ENCODE assay signal across 6 cellular contexts in genomic region chr19:48501961-48502719, GRCh38. TPM values are rescaled to one million over a fixed set of nuclear protein-coding genes. Genes with fewer than 3 reads are reported as not detected.
DNase-seq lines count a peak whose midpoint lies in the region; ATAC-seq lines count a peak whose summit lies in the region.

No MANE protein-coding gene starts in this region.

- no peak overlapping the region for H3K4me3 Mint-ChIP-seq in activated CD8-positive, alpha-beta T cell treated with anti-CD3 and anti-CD28 coated beads, Interleukin-2, amount 10 ng/mL, durations not matched to agents 7 days and 5 days

- ATAC-seq in activated CD8-positive, alpha-beta T cell treated with anti-CD3 and anti-CD28 coated beads, Interleukin-2, amount 10 ng/mL, durations not matched to agents 7 days and 5 days: peak; percentile 66
- no peak for ATAC-seq in HG02981 (IDR thresholded peaks at IDR 0.05; ENCODE audit: unreplicated experiment)

- no peaks in the 10 kb centered on the region for H3K9me3 Mint-ChIP-seq in activated CD8-positive, alpha-beta T cell treated with anti-CD3 and anti-CD28 coated beads, Interleukin-2, amount 10 ng/mL, durations not matched to agents 7 days and 5 days (ENCODE audit: insufficient read depth)

- CTCF ChIA-PET in activated CD8-positive, alpha-beta T cell treated with anti-CD3 and anti-CD28 coated beads, Interleukin-2, amount 10 ng/mL, durations not matched to agents 7 days and 5 days (lab: Charles Lee): interaction anchor here (1.0 to 1.2 kb wide), 2 partner anchors 82 to 87 kb away, joined by 3 to 6 read pairs; no protein-coding TSS in a partner anchor

- no peak overlapping the region for H3K27ac Mint-ChIP-seq in activated CD8-positive, alpha-beta T cell treated with anti-CD3 and anti-CD28 coated beads, Interleukin-2, amount 10 ng/mL, durations not matched to agents 7 days and 5 days

- no peaks in the 10 kb centered on the region for H3K36me3 Mint-ChIP-seq in activated CD8-positive, alpha-beta T cell treated with anti-CD3 and anti-CD28 coated beads, Interleukin-2, amount 10 ng/mL, durations not matched to agents 7 days and 5 days (ENCODE audit: low read depth)

- POLR2A ChIA-PET in activated CD8-positive, alpha-beta T cell treated with anti-CD3 and anti-CD28 coated beads, Interleukin-2, amount 10 ng/mL, durations not matched to agents 7 days and 5 days (lab: Charles Lee): interaction anchor here (0.6 kb wide), 1 partner anchor 78 kb away, joined by 3 read pairs; no protein-coding TSS in a partner anchor

- no peaks in the 10 kb centered on the region for H3K36me3 ChIP-seq in iPS-20b (ENCODE audit: insufficient read depth, low read depth, low read length)

- H3K4me1 Mint-ChIP-seq in activated CD8-positive, alpha-beta T cell treated with anti-CD3 and anti-CD28 coated beads, Interleukin-2, amount 10 ng/mL, durations not matched to agents 7 days and 5 days (ENCODE audit: low read depth): peaks cover 25% of the 10 kb centered on the region

- H3K4me1 ChIP-seq in iPS-20b (ENCODE audit: insufficient read depth, low read length): peaks cover 5% of the 10 kb centered on the region; the same call in 1 of the 2 replicates

- DNase-seq in GDM1 (lab: John Stamatoyannopoulos, UW): peak; percentile 96
- DNase-seq in NCI-H2196 (lab: John Stamatoyannopoulos, UW; ENCODE audit: unreplicated experiment): peak; percentile 97
- DNase-seq in activated CD8-positive, alpha-beta T cell treated with anti-CD3 and anti-CD28 coated beads, Interleukin-2, amount 10 ng/mL, durations not matched to agents 7 days and 5 days: peak; percentile 77
- peak; percentile 95 for DNase-seq in ureter (ENCODE audit: low spot score)

- H3K9ac ChIP-seq in iPS-20b (ENCODE audit: low read depth, low read length): no peak overlapping the region; the same call in 1 of the 2 replicates

- no peaks in the 10 kb centered on the region for H3K27me3 ChIP-seq in iPS-20b (ENCODE audit: insufficient read depth, low read length)

- H3K9me3 ChIP-seq in iPS-20b (ENCODE audit: insufficient read depth, low read depth, low read length): no peaks in the 10 kb centered on the region

- no peaks in the 10 kb centered on the region for H3K27me3 Mint-ChIP-seq in activated CD8-positive, alpha-beta T cell treated with anti-CD3 and anti-CD28 coated beads, Interleukin-2, amount 10 ng/mL, durations not matched to agents 7 days and 5 days (ENCODE audit: low read depth)

- no peak overlapping the region for H3K27ac ChIP-seq in iPS-20b (ENCODE audit: low read length)

- H3K4me3 ChIP-seq in iPS-20b (ENCODE audit: low read length): peak overlapping the region; percentile 77

RNA-seq across cellular contexts. Expression of gene LMTK3, which starts 9.5 kb away (rescaled TPM):
- 1 to 10 TPM; 2.8 to 3.7 TPM for total RNA-seq in activated CD8-positive, alpha-beta T cell treated with anti-CD3 and anti-CD28 coated beads, Interleukin-2, amount 10 ng/mL, durations not matched to agents 7 days and 5 days
- total RNA-seq in ureter: 5.1 TPM

RNA-seq across cellular contexts. Expression of gene CYTH2, which starts 33.0 kb away (rescaled TPM):
- total RNA-seq in activated CD8-positive, alpha-beta T cell treated with anti-CD3 and anti-CD28 coated beads, Interleukin-2, amount 10 ng/mL, durations not matched to agents 7 days and 5 days: 10 to 100 TPM; 48.3 to 50.3 TPM
- 61.6 TPM for total RNA-seq in ureter

RNA-seq across cellular contexts. Expression of gene KCNJ14, which starts 46.8 kb away (rescaled TPM):
- 1 to 10 TPM; 1.4 to 1.5 TPM for total RNA-seq in activated CD8-positive, alpha-beta T cell treated with anti-CD3 and anti-CD28 coated beads, Interleukin-2, amount 10 ng/mL, durations not matched to agents 7 days and 5 days
- total RNA-seq in ureter: 1.5 TPM

RNA-seq across cellular contexts. Expression of gene SULT2B1, which starts 49.8 kb away (rescaled TPM):
- total RNA-seq in activated CD8-positive, alpha-beta T cell treated with anti-CD3 and anti-CD28 coated beads, Interleukin-2, amount 10 ng/mL, durations not matched to agents 7 days and 5 days: not detected
- 1.6 TPM for total RNA-seq in ureter

RNA-seq across cellular contexts. Expression of gene GRWD1, which starts 56.4 kb away (rescaled TPM):
- 10 to 100 TPM; 46.4 to 50.4 TPM for total RNA-seq in activated CD8-positive, alpha-beta T cell treated with anti-CD3 and anti-CD28 coated beads, Interleukin-2, amount 10 ng/mL, durations not matched to agents 7 days and 5 days
- total RNA-seq in ureter: 43.6 TPM
